ENCODE assay signal across 10 cellular contexts in genomic region chr3:113148307-113148703, GRCh38.
DNase-seq lines count a peak whose midpoint lies in the region; ATAC-seq and TF ChIP-seq lines count a peak whose summit lies in the region.
"Had no signal": no experiment of that assay in that cellular context is flagged by ENCODE, and none has a peak within 500 bp of the region (broad histone marks: within the 10 kb centered on the region; RNA-seq: fewer than 3 reads in every experiment).

No MANE protein-coding gene starts in this region.

- H3K27ac ChIP-seq in heart right ventricle (peak overlapping the region in 8 of 10 donors; percentile 21 to 74 (median 56)), skin epidermis (peak overlapping the region in 19 of 21 experiments; percentile 14 to 83 (median 70))
- H3K27ac ChIP-seq in effector memory CD4-positive, alpha-beta T cell (ENCODE audit: insufficient read depth, low read length, poor library complexity, severe bottlenecking): no peak overlapping the region

- DNase-seq in ELF-1 (ENCODE audit: low read depth, low spot score) (peak; percentile 84), NCI-H69 (lab: John Stamatoyannopoulos, UW) (peak; percentile 97), heart right ventricle (peak in 1 of 2 donors; percentile 27), NAMALWA (ENCODE audit: low spot score) (no peak)
- no peak for DNase-seq in effector memory CD4-positive, alpha-beta T cell
- no peak for DNase-seq in activated CD4-positive, alpha-beta T cell treated with anti-CD3 and anti-CD28 coated beads, Interleukin-2, amount 50 U/mL, for 1 hour
- DNase-seq: activated naive CD4-positive, alpha-beta T cell treated with anti-CD3 and anti-CD28 coated beads, Interleukin-2, amount 50 U/mL, for 16 hours had no signal

- peak in 6 of 8 donors; percentile 27 to 48 (median 31) for ATAC-seq in heart right ventricle
- ATAC-seq in GM21825 (IDR thresholded peaks at IDR 0.05; ENCODE audit: unreplicated experiment): no peak

- H3K36me3 ChIP-seq in heart right ventricle: no peaks in the 10 kb centered on the region
- H3K36me3 ChIP-seq in effector memory CD4-positive, alpha-beta T cell (ENCODE audit: control insufficient read depth, insufficient read depth, low read length): no peaks in the 10 kb centered on the region

- peaks cover 0 to 59% (median 8%) of the 10 kb centered on the region in 9 donors for H3K4me1 ChIP-seq in heart right ventricle
- H3K4me1 ChIP-seq in effector memory CD4-positive, alpha-beta T cell (ENCODE audit: control insufficient read depth, insufficient read depth, low read length, poor library complexity, severe bottlenecking): no peaks in the 10 kb centered on the region

- H3K9me3 ChIP-seq in heart right ventricle: no peaks in the 10 kb centered on the region
- no peaks in the 10 kb centered on the region for H3K9me3 ChIP-seq in effector memory CD4-positive, alpha-beta T cell (ENCODE audit: control insufficient read depth, low read length)

- H3K27me3 ChIP-seq in heart right ventricle: no peaks in the 10 kb centered on the region
- no peaks in the 10 kb centered on the region for H3K27me3 ChIP-seq in effector memory CD4-positive, alpha-beta T cell (replicated peaks; ENCODE audit: control insufficient read depth, insufficient read depth, low read length, poor library complexity, severe bottlenecking)
- H3K27me3 ChIP-seq: dorsolateral prefrontal cortex had no signal

- WGBS in heart right ventricle, 2 donors: 29 to 34% methylated on average over 4 of the region's 4 CpGs

- intact Hi-C loops in heart right ventricle (cut with DNase I): no loop called here

- H3K4me3 ChIP-seq in heart right ventricle (no peak overlapping the region), skin epidermis (peak overlapping the region in 1 of 7 experiments; percentile 11)
- H3K4me3 ChIP-seq in effector memory CD4-positive, alpha-beta T cell (ENCODE audit: insufficient read depth, low read depth, low read length, poor library complexity, severe bottlenecking): no peak overlapping the region
- H3K4me3 ChIP-seq: dorsolateral prefrontal cortex had no signal

- no peak for TF ChIP-seq CTCF in heart right ventricle (IDR thresholded peaks at IDR 0.05)

Comparison
In these comparisons a context has a peak if more than half of its experiments do, and no peak if none do; other contexts are left out.
1. DNase-seq: peak in ELF-1 (single experiment) and NCI-H69 (single experiment); none in NAMALWA (single experiment), effector memory CD4-positive, alpha-beta T cell (0 of 3) and activated CD4-positive, alpha-beta T cell treated with anti-CD3 and anti-CD28 coated beads, Interleukin-2, amount 50 U/mL, for 1 hour (single experiment).